In the genomic region with DNA sequence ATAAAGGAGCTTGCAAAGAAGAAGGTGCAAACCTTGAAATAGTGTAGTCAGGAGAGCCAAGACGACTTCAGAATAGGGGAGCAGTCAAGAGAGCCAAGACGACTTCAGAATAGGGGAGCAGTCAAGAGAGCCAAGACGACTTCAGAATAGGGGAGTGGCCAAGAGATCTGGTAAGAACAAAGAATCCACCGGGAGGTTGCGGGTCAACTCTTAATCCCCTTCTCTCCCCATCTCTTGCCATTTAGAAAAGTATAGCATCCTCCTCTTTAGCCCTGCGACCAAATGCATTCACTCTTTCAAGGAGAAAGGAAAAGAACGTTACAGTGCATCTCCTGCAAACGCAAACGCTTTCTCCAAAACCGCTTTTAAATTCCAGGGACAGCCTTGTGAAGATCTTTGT, we compare ENCODE assay signal across 8 cellular contexts. TPM values are rescaled to one million over a fixed set of nuclear protein-coding genes. Genes with fewer than 3 reads are reported as not detected.
DNase-seq lines count a peak whose midpoint lies in the region; ATAC-seq and TF ChIP-seq lines count a peak whose summit lies in the region.

No MANE protein-coding gene starts in this region.

- peak overlapping the region; percentile 79 to 95 for H3K4me3 ChIP-seq in esophagus (ENCODE audit: low read depth in 1 of 2, low read length in 2 of 2)
- H3K4me3 ChIP-seq in parathyroid adenoma (ENCODE audit: low read depth, low read length) = peak overlapping the region; percentile 87

- no peaks in the 10 kb centered on the region for H3K27me3 ChIP-seq in esophagus (ENCODE audit: control insufficient read depth in 1 of 2, insufficient read depth in 2 of 2, low read length in 2 of 2)
- no peaks in the 10 kb centered on the region for H3K27me3 ChIP-seq in parathyroid adenoma (ENCODE audit: control insufficient read depth, insufficient read depth, low read length)

- H2AFZ ChIP-seq in parathyroid adenoma = peak overlapping the region; percentile 85

- peaks cover 39% of the 10 kb centered on the region for H3K79me2 ChIP-seq in parathyroid adenoma

- H3K9ac ChIP-seq in parathyroid adenoma = peak overlapping the region; percentile 0

- TF ChIP-seq CTCF in parathyroid adenoma (IDR thresholded peaks at IDR 0.05) = no peak

- H3K4me2 ChIP-seq in parathyroid adenoma (ENCODE audit: low read length) = peak overlapping the region; percentile 88

- DNase-seq in GM03348 (ENCODE audit: low spot score) = peak; percentile 23
- DNase-seq in RKO (ENCODE audit: low spot score) = peak; percentile 49
- no peak for DNase-seq in 8988T
- no peak for DNase-seq in NCI-H1930 (lab: John Stamatoyannopoulos, UW)
- DNase-seq in NCI-H1694 (lab: John Stamatoyannopoulos, UW) = no peak

- ATAC-seq in GM21786 (IDR thresholded peaks at IDR 0.05; ENCODE audit: unreplicated experiment) = no peak

- H3K4me1 ChIP-seq in esophagus (ENCODE audit: control insufficient read depth in 2 of 2, insufficient read depth in 2 of 2, low read length in 1 of 2) (peaks cover 0 to 8% of the 10 kb centered on the region in 2 donors), parathyroid adenoma (peaks cover 26% of the 10 kb centered on the region)

- H3K36me3 ChIP-seq in esophagus (ENCODE audit: control insufficient read depth in 2 of 2, insufficient read depth in 2 of 2, low read length in 1 of 2) (peaks cover 0 to 9% of the 10 kb centered on the region in 2 donors), parathyroid adenoma (ENCODE audit: control insufficient read depth, insufficient read depth, low read length) (no peaks in the 10 kb centered on the region)

- 0% methylated on average over 10 of the region's 10 CpGs for WGBS in esophagus, 2 donors

- H3K9me3 ChIP-seq in esophagus (ENCODE audit: control insufficient read depth in 2 of 2, insufficient read depth in 1 of 2, low read depth in 1 of 2, low read length in 1 of 2) (no peaks in the 10 kb centered on the region), parathyroid adenoma (ENCODE audit: control insufficient read depth, low read length) (no peaks in the 10 kb centered on the region)

- peak overlapping the region; percentile 48 to 87 for H3K27ac ChIP-seq in esophagus (ENCODE audit: low read depth in 2 of 2, low read length in 1 of 2)
- peak overlapping the region; percentile 90 for H3K27ac ChIP-seq in parathyroid adenoma

RNA-seq across cellular contexts. Expression of a gene that starts 0.7 kb away (rescaled TPM):
- polyA plus RNA-seq in esophagus = 10 to 100 TPM; 12.8 to 14.3 TPM

RNA-seq across cellular contexts. Expression of a gene that starts 0.8 kb away (rescaled TPM):
- 1 to 10 TPM; 4.5 to 5.3 TPM for polyA plus RNA-seq in esophagus

Comparison
In these comparisons a context has a peak if more than half of its experiments do, and no peak if none do; other contexts are left out.
1. DNase-seq: peak in GM03348 (single experiment) and RKO (single experiment); none in 8988T (single experiment), NCI-H1930 (0 of 2) and NCI-H1694 (single experiment).